In genomic region chr3:11187678-11188077, GRCh38 we compare ENCODE assay signal across 21 cellular contexts. TPM values are rescaled to one million over a fixed set of nuclear protein-coding genes. Genes with fewer than 3 reads are reported as not detected.
DNase-seq lines count a peak whose midpoint lies in the region; ATAC-seq, FAIRE-seq and TF ChIP-seq lines count a peak whose summit lies in the region.
"Had no signal": no experiment of that assay in that cellular context is flagged by ENCODE, and none has a peak within 500 bp of the region (broad histone marks: within the 10 kb centered on the region; RNA-seq: fewer than 3 reads in every experiment).

No MANE protein-coding gene starts in this region.

- CTCF ChIA-PET in K562 (lab: Yijun Ruan, JAX; ENCODE audit: low intra/inter-chr PET ratio) = no interaction called here

- no peak for TF ChIP-seq POLR2A in K562 (conservative IDR thresholded peaks at IDR 0.05)

- no peak for FAIRE-seq in K562 (lab: Jason Lieb, UNC)
- FAIRE-seq: D721Med, GM12892, GM18507 had no signal

- H4K20me1 ChIP-seq in K562 (replicated peaks; ENCODE audit: control insufficient read depth, insufficient read depth, low read length) = no peaks in the 10 kb centered on the region; the same call in 1 of the 2 replicates

- H3K4me1 ChIP-seq in ACC112 (ENCODE audit: control insufficient read depth, insufficient read depth, low read length, unreplicated experiment) (peaks cover 38% of the 10 kb centered on the region), K562 (replicated peaks in 1 of 2; ENCODE audit: control insufficient read depth in 2 of 2, insufficient read depth in 2 of 2, low read length in 2 of 2) (no peaks in the 10 kb centered on the region)

- no TSS peak for BruUV-seq in K562 (replicated peaks; lab: Mats Ljungman, UMichigan)

- intact Hi-C loops in K562 (cut with micrococcal nuclease) = no loop called here

- H3K9me1 ChIP-seq in K562 (ENCODE audit: control insufficient read depth, insufficient read depth, low read length) = no peaks in the 10 kb centered on the region

- 0% methylated on average over 3 of the region's 3 CpGs for WGBS in K562 (ENCODE audit: insufficient coverage, low coverage, missing lambda C conversion rate)

- TF ChIP-seq EP300 in K562 (IDR thresholded peaks at IDR 0.05; ENCODE audit: low read length) = no peak

- in situ Hi-C loops in K562 (cut with MboI) = no loop called here

- H3K27ac ChIP-seq in ACC112 (ENCODE audit: low read depth, low read length) = peak overlapping the region; percentile 21
- H3K27ac ChIP-seq in HL-60 (replicated peaks) = peak overlapping the region; percentile 31
- no peak overlapping the region for H3K27ac ChIP-seq in K562 (ENCODE audit: extremely low read depth, low read depth, low read length)
- H3K27ac ChIP-seq: BLaER1 treated with 17β-estradiol and CSF1 and Interleukin-3, amounts not matched to agents 10 nM and 100 nM had no signal

- H3K79me2 ChIP-seq in ACC112 (ENCODE audit: control insufficient read depth, insufficient read depth, low read length, unreplicated experiment) (peaks cover 64% of the 10 kb centered on the region), K562 (ENCODE audit: control insufficient read depth, insufficient read depth, low read length) (no peaks in the 10 kb centered on the region)

- TF ChIP-seq RAD21 in K562 (CRISPR knock-in tag; conservative IDR thresholded peaks at IDR 0.05 in 1 of 2, IDR thresholded peaks at IDR 0.05 in 1 of 2) = no peak

- no peak for TF ChIP-seq CTCF in HL-60 (IDR thresholded peaks at IDR 0.05; ENCODE audit: insufficient read depth, low read length)
- TF ChIP-seq CTCF in K562 (IDR thresholded peaks at IDR 0.05 in 2 of 3, conservative IDR thresholded peaks at IDR 0.05 in 1 of 3; ENCODE audit: insufficient read depth in 2 of 3, low read depth in 1 of 3, low read length in 3 of 3) = no peak
- TF ChIP-seq CTCF in fibroblast of pulmonary artery (IDR thresholded peaks at IDR 0.05; ENCODE audit: low read length, missing control alignments) = no peak

- H3K9me3 ChIP-seq in K562 (replicated peaks; ENCODE audit: control insufficient read depth, insufficient read depth, low read depth, low read length) = no peaks in the 10 kb centered on the region

- no peaks in the 10 kb centered on the region for H3K27me3 ChIP-seq in ACC112 (ENCODE audit: insufficient read depth, low read length)
- H3K27me3 ChIP-seq in HL-60 (ENCODE audit: insufficient read depth, poor library complexity, severe bottlenecking) = peaks cover 5% of the 10 kb centered on the region
- peaks cover 25 to 36% of the 10 kb centered on the region in 2 experiments; a peak in 4 of 5 replicates for H3K27me3 ChIP-seq in K562 (ENCODE audit: control insufficient read depth in 2 of 2, insufficient read depth in 2 of 2, low read length in 2 of 2)
- H3K27me3 ChIP-seq: BLaER1 treated with 17β-estradiol and CSF1 and Interleukin-3, amounts not matched to agents 10 nM and 100 nM had no signal

- H2AFZ ChIP-seq in ACC112 (ENCODE audit: low read length, unreplicated experiment) (no peak overlapping the region), K562 (ENCODE audit: low read depth, low read length) (no peak overlapping the region)

- peaks cover 18% of the 10 kb centered on the region; the same call in 1 of the 2 replicates for H3K36me3 ChIP-seq in ACC112 (ENCODE audit: insufficient read depth, low read length)
- no peaks in the 10 kb centered on the region for H3K36me3 ChIP-seq in K562 (ENCODE audit: control insufficient read depth, insufficient read depth, low read length)

- DNase-seq in HL-60 (ENCODE audit: low read depth in 1 of 2, low spot score in 1 of 2) (peak in 1 of 2 experiments; percentile 16), K562 (ENCODE audit: extremely low read depth in 1 of 4, low spot score in 3 of 4) (no peak), fibroblast of pulmonary artery (ENCODE audit: low read depth) (peak; percentile 48), CD1c-positive myeloid dendritic cell (ENCODE audit: extremely low spot score) (no peak), HPDE6-E6E7 (ENCODE audit: extremely low spot score) (no peak)
- DNase-seq: GOT3; Karpas-422; MM.1S; NCI-H1092; NCI-H1436 treated with DMSO at 0.1 percent for 48 hours; NCI-H2029; NCI-H446 treated with DMSO at 0.1 percent for 48 hours; NK-92 treated with Interleukin-12 subunit alpha and Interleukin-12 subunit beta, amount 100 ng/mL, for 24 hours; SHP77 treated with DMSO at 0.1 percent for 48 hours had no signal

- ATAC-seq in K562 (no peak), GM19452 (IDR thresholded peaks at IDR 0.05; ENCODE audit: unreplicated experiment) (no peak), HG02870 (IDR thresholded peaks at IDR 0.05; ENCODE audit: unreplicated experiment) (no peak)

- H3K4me2 ChIP-seq in K562 (ENCODE audit: insufficient read depth, low read length) = no peak overlapping the region
- H3K4me2 ChIP-seq: BLaER1 treated with 17β-estradiol and CSF1 and Interleukin-3, amounts not matched to agents 10 nM and 100 nM had no signal

- POLR2A ChIA-PET in K562 (lab: Yijun Ruan, JAX) = no interaction called here

- H3K4me3 ChIP-seq in ACC112 (ENCODE audit: low read depth, low read length) (no peak overlapping the region), HL-60 (replicated peaks; ENCODE audit: insufficient read depth, low read length) (no peak overlapping the region), K562 (no peak overlapping the region), fibroblast of pulmonary artery (replicated peaks; ENCODE audit: low read depth, low read length) (no peak overlapping the region)
- H3K4me3 ChIP-seq: BLaER1 treated with 17β-estradiol and CSF1 and Interleukin-3, amounts not matched to agents 10 nM and 100 nM had no signal

- H3K9ac ChIP-seq in K562 (ENCODE audit: insufficient read depth in 1 of 2, low read depth in 2 of 2, low read length in 2 of 2) = no peak overlapping the region
- H3K9ac ChIP-seq: BLaER1 treated with 17β-estradiol and CSF1 and Interleukin-3, amounts not matched to agents 10 nM and 100 nM had no signal

TF ChIP-seq in K562, 482 proteins besides CTCF, POLR2A, EP300 and RAD21:
- TF ChIP-seq COPS2 (conservative IDR thresholded peaks at IDR 0.05) = no peak
- TF ChIP-seq CEBPG (CRISPR knock-in tag; IDR thresholded peaks at IDR 0.05) = 0 out of 2 replicates have a peak, but pooled peaks have one; percentile 21
- TF ChIP-seq CEBPG (tag; conservative IDR thresholded peaks at IDR 0.05 in 1 of 2, IDR thresholded peaks at IDR 0.05 in 1 of 2) = peak in 1 of 2 experiments; percentile 89; a peak in 2 of 4 replicates
- peak in 1 of 2 experiments; percentile 38; a peak in 2 of 4 replicates for TF ChIP-seq TRIM24 (IDR thresholded peaks at IDR 0.05)
- no peak for TF ChIP-seq EWSR1 (IDR thresholded peaks at IDR 0.05; ENCODE audit: borderline replicate concordance, low read depth, partially characterized antibody)

RNA-seq across cellular contexts. Expression of gene HRH1, which starts 33.4 kb away (rescaled TPM):
- not detected in 2 replicates for total RNA-seq in K562 (2011; cell fraction: chromatin; rRNA removed; ENCODE audit: low replicate concordance)
- total RNA-seq in K562 (2011; cell fraction: nucleolus; rRNA removed) = not detected in 2 replicates
- total RNA-seq in K562 (2011; cell fraction: nucleoplasm; rRNA removed) = not detected in 2 replicates
- total RNA-seq in K562 (2014; rRNA removed) (0.04 and 0.05 TPM in 2 replicates), K562 (2014; rRNA removed; fragmentation: Illumina TruSeq; extraction: Trizol) (0.15 TPM in 1 of 2 replicates, not detected in the other), K562 (2015; rRNA removed; fragmentation: Illumina TruSeq; extraction: Trizol) (0.07 and 0.19 TPM in 2 replicates), K562 (2021) (0.04 TPM in 1 of 2 replicates, not detected in the other)
- polyA plus RNA-seq in K562 (2011; rRNA removed) (0.07 TPM in 1 of 2 replicates, not detected in the other), K562 (2014; fragmentation: Illumina TruSeq; extraction: Trizol) (0.04 TPM in 1 of 2 replicates, not detected in the other), K562 (2014; fragmentation: Nextera tagmentation; extraction: Ambion mirVana) (under 1 TPM; 0.03 to 0.13 TPM), K562 (2014; rRNA removed) (0.16 TPM in 1 of 2 replicates, not detected in the other)
- 0.01 and 0.03 TPM in 2 replicates for polyA plus RNA-seq in K562 (2011; cell fraction: cytosol; rRNA removed)
- not detected in 2 replicates for polyA plus RNA-seq in K562 (2011; cell fraction: nucleus; rRNA removed)
- 0.05 and 0.25 TPM in 2 replicates for polyA plus RNA-seq in K562 (2012)
- 0.18 TPM in 1 of 2 replicates, not detected in the other for polyA minus RNA-seq in K562 (2011; rRNA and poly(A)+ RNA removed)
- polyA minus RNA-seq in K562 (2011; cell fraction: cytosol; rRNA and poly(A)+ RNA removed) = not detected in 2 replicates
- not detected in 2 replicates for polyA minus RNA-seq in K562 (2011; cell fraction: nucleus; rRNA and poly(A)+ RNA removed)
